Comparison of ENCODE assay signal across 21 cellular contexts in genomic region chr4:112916868-112917267, GRCh38.
DNase-seq lines count a peak whose midpoint lies in the region; ATAC-seq and TF ChIP-seq lines count a peak whose summit lies in the region.
"Had no signal": no experiment of that assay in that cellular context is flagged by ENCODE, and none has a peak within 500 bp of the region (broad histone marks: within the 10 kb centered on the region; RNA-seq: fewer than 3 reads in every experiment).

No MANE protein-coding gene starts in this region.

- H3K4me3 ChIP-seq in fibroblast of the aortic adventitia (ENCODE audit: low read depth, low read length) (no peak overlapping the region), smooth muscle cell (no peak overlapping the region), WERI-Rb-1 (ENCODE audit: low read depth, low read length) (no peak overlapping the region)
- H3K4me3 ChIP-seq: BLaER1, cardiac muscle cell, heart right ventricle, prostate gland, uterus had no signal

- H3K27me3 ChIP-seq in smooth muscle cell (ENCODE audit: low read depth) = no peaks in the 10 kb centered on the region
- no peaks in the 10 kb centered on the region for H3K27me3 ChIP-seq in WERI-Rb-1 (ENCODE audit: insufficient read depth, low read depth, severe bottlenecking)
- H3K27me3 ChIP-seq: BLaER1, cardiac muscle cell, heart right ventricle, uterus had no signal

- H3K27ac ChIP-seq in smooth muscle cell (ENCODE audit: low read depth) (no peak overlapping the region), WERI-Rb-1 (no peak overlapping the region)
- H3K27ac ChIP-seq: BLaER1, cardiac muscle cell, heart right ventricle, prostate gland, uterus had no signal

- H3K9me3 ChIP-seq in smooth muscle cell (replicated peaks; ENCODE audit: low read depth) = no peaks in the 10 kb centered on the region
- H3K9me3 ChIP-seq in WERI-Rb-1 (ENCODE audit: severe bottlenecking) = no peaks in the 10 kb centered on the region
- H3K9me3 ChIP-seq: BLaER1, heart right ventricle, prostate gland, uterus had no signal

- no peak overlapping the region for H2AFZ ChIP-seq in smooth muscle cell (ENCODE audit: low read depth)

- no peaks in the 10 kb centered on the region for H3K79me2 ChIP-seq in smooth muscle cell (ENCODE audit: low read depth)

- H3K4me2 ChIP-seq in smooth muscle cell = peak overlapping the region; percentile 66
- H3K4me2 ChIP-seq: BLaER1 had no signal

- peaks cover 5% of the 10 kb centered on the region for H3K4me1 ChIP-seq in smooth muscle cell (ENCODE audit: low read depth)
- H3K4me1 ChIP-seq: BLaER1, prostate gland, uterus had no signal

- DNase-seq in H4 (ENCODE audit: low spot score) = peak; percentile 20
- DNase-seq in WTC11 (ENCODE audit: low spot score) = no peak
- DNase-seq in fibroblast of the aortic adventitia (ENCODE audit: low read depth) = peak; percentile 51
- no peak for DNase-seq in smooth muscle cell (lab: John Stamatoyannopoulos, UW; ENCODE audit: unreplicated experiment)
- no peak for DNase-seq in WERI-Rb-1
- DNase-seq in NCI-H1105 treated with DMSO at 0.1 percent for 48 hours (lab: John Stamatoyannopoulos, UW) = no peak
- DNase-seq: heart right ventricle; MV-4-11; NCI-H2029; Right ventricle myocardium superior; stimulated activated CD8-positive, alpha-beta memory T cell treated with anti-CD3 and anti-CD28 coated beads, Interleukin-4, amount 100 ng/mL, for 48 hours; T-helper 17 cell; uterus had no signal

- H3K9me3 Mint-ChIP-seq in WTC11 = no peaks in the 10 kb centered on the region
- H3K9me3 Mint-ChIP-seq: activated naive CD4-positive, alpha-beta T cell treated with anti-CD3 and anti-CD28 coated beads, Interleukin-2, amount 50 U/mL, for 72 hours; IgD-negative memory B cell; natural killer cell treated with Interleukin-12 subunit alpha and Interleukin-12 subunit beta and Interleukin-15 and Interleukin-18, amount 100 ng/mL, for 72 hours had no signal

- 23% methylated on average over 3 of the region's 3 CpGs for WGBS in smooth muscle cell (ENCODE audit: low lambda C conversion rate)

- no peaks in the 10 kb centered on the region for H4K20me1 ChIP-seq in smooth muscle cell (ENCODE audit: low read depth)
- H4K20me1 ChIP-seq: BLaER1 had no signal

- H3K27ac Mint-ChIP-seq in WTC11 = peak overlapping the region; percentile 61
- H3K27ac Mint-ChIP-seq: activated naive CD4-positive, alpha-beta T cell treated with anti-CD3 and anti-CD28 coated beads, Interleukin-2, amount 50 U/mL, for 72 hours; IgD-negative memory B cell; natural killer cell treated with Interleukin-12 subunit alpha and Interleukin-12 subunit beta and Interleukin-15 and Interleukin-18, amount 100 ng/mL, for 72 hours; T-helper 17 cell had no signal

- POLR2A ChIA-PET in WTC11 (lab: Charles Lee) = no interaction called here

- ATAC-seq in WTC11 (peak; percentile 43; the same call in 1 of the 2 replicates), HG02870 (IDR thresholded peaks at IDR 0.05; ENCODE audit: unreplicated experiment) (no peak)
- ATAC-seq: activated naive CD4-positive, alpha-beta T cell treated with anti-CD3 and anti-CD28 coated beads, Interleukin-2, amount 50 U/mL, for 72 hours; esophagus mucosa; heart right ventricle; natural killer cell treated with Interleukin-12 subunit alpha and Interleukin-12 subunit beta and Interleukin-15 and Interleukin-18, amount 100 ng/mL, for 72 hours; T-helper 17 cell had no signal

- CTCF ChIA-PET in WTC11 (lab: Charles Lee) = interaction anchor here (0.7 to 1.1 kb wide), 4 partner anchors 14 to 151 kb away, joined by 3 to 6 read pairs (median 4); no protein-coding TSS in a partner anchor

- H3K36me3 Mint-ChIP-seq in WTC11 = no peaks in the 10 kb centered on the region
- H3K36me3 Mint-ChIP-seq: activated naive CD4-positive, alpha-beta T cell treated with anti-CD3 and anti-CD28 coated beads, Interleukin-2, amount 50 U/mL, for 72 hours; IgD-negative memory B cell; natural killer cell treated with Interleukin-12 subunit alpha and Interleukin-12 subunit beta and Interleukin-15 and Interleukin-18, amount 100 ng/mL, for 72 hours had no signal

- no peak overlapping the region for H3K4me3 Mint-ChIP-seq in WTC11
- H3K4me3 Mint-ChIP-seq: IgD-negative memory B cell; natural killer cell treated with Interleukin-12 subunit alpha and Interleukin-12 subunit beta and Interleukin-15 and Interleukin-18, amount 100 ng/mL, for 72 hours; T-helper 17 cell had no signal

- TF ChIP-seq CTCF in WTC11 (IDR thresholded peaks at IDR 0.05) (no peak), fibroblast of the aortic adventitia (IDR thresholded peaks at IDR 0.05; ENCODE audit: insufficient read depth, low read length) (no peak), smooth muscle cell (IDR thresholded peaks at IDR 0.05; ENCODE audit: borderline replicate concordance, insufficient read depth, poor library complexity, severe bottlenecking) (no peak), WERI-Rb-1 (IDR thresholded peaks at IDR 0.05; ENCODE audit: low read depth, low read length) (no peak)

- H3K27me3 Mint-ChIP-seq in WTC11 (ENCODE audit: low read depth) = no peaks in the 10 kb centered on the region
- H3K27me3 Mint-ChIP-seq: IgD-negative memory B cell; natural killer cell treated with Interleukin-12 subunit alpha and Interleukin-12 subunit beta and Interleukin-15 and Interleukin-18, amount 100 ng/mL, for 72 hours had no signal

- no peaks in the 10 kb centered on the region for H3K36me3 ChIP-seq in smooth muscle cell (ENCODE audit: low read depth)
- H3K36me3 ChIP-seq in WERI-Rb-1 = no peaks in the 10 kb centered on the region
- H3K36me3 ChIP-seq: BLaER1, cardiac muscle cell, heart right ventricle, prostate gland, uterus had no signal

- no peaks in the 10 kb centered on the region for H3F3A ChIP-seq in smooth muscle cell (ENCODE audit: low read depth)

- peaks cover 25% of the 10 kb centered on the region for H3K4me1 Mint-ChIP-seq in WTC11
- H3K4me1 Mint-ChIP-seq: IgD-negative memory B cell, T-helper 17 cell had no signal

- no peak overlapping the region for H3K9ac ChIP-seq in smooth muscle cell (ENCODE audit: low read depth)
- H3K9ac ChIP-seq: BLaER1 had no signal

TF ChIP-seq in WTC11, 78 proteins besides CTCF, POLR2A, EP300 and RAD21 (continues in another document):
- no peak for TF ChIP-seq IRF1 (CRISPR knock-in tag; IDR thresholded peaks at IDR 0.05)
- TF ChIP-seq ATF3 (CRISPR knock-in tag; conservative IDR thresholded peaks at IDR 0.05) = no peak
- TF ChIP-seq ZMAT4 (CRISPR knock-in tag; IDR thresholded peaks at IDR 0.05) = no peak
- no peak for TF ChIP-seq ZNF532 (CRISPR knock-in tag; IDR thresholded peaks at IDR 0.05; ENCODE audit: borderline replicate concordance)
- no peak for TF ChIP-seq KAT7 (CRISPR knock-in tag; IDR thresholded peaks at IDR 0.05; ENCODE audit: borderline replicate concordance)

Comparison
In these comparisons a context has a peak if more than half of its experiments do, and no peak if none do; other contexts are left out.
1. DNase-seq: peak in H4 (single experiment) and fibroblast of the aortic adventitia (single experiment); none in WTC11 (single experiment), smooth muscle cell (single experiment), WERI-Rb-1 (single experiment) and NCI-H1105 treated with DMSO at 0.1 percent for 48 hours (single experiment).